Comparison of ENCODE assay signal across 22 cellular contexts in genomic region chr3:185708392-185708791, GRCh38.
A peak's percentile ranks its signal among the peaks of the same experiment; 100 is the strongest.
DNase-seq lines count a peak whose midpoint lies in the region; TF ChIP-seq lines count a peak whose summit lies in the region.
"Had no signal": no experiment of that assay in that cellular context is flagged by ENCODE, and none has a peak within 500 bp of the region (broad histone marks: within the 10 kb centered on the region; RNA-seq: fewer than 3 reads in every experiment).

No MANE protein-coding gene starts in this region.

- CTCF ChIA-PET in Calu3 (lab: Charles Lee) (no interaction called here), HEK293 (lab: Yijun Ruan, JAX) (interaction anchor here (0.6 to 1.2 kb wide), 3 partner anchors 48 to 318 kb away, joined by 3 to 4 read pairs (median 3); no protein-coding TSS in a partner anchor)

- H3K27me3 Mint-ChIP-seq in Calu3 (ENCODE audit: unreplicated experiment) (no peaks in the 10 kb centered on the region), chondrocyte (ENCODE audit: low read depth) (no peaks in the 10 kb centered on the region), neural crest cell (ENCODE audit: low read depth) (no peaks in the 10 kb centered on the region)

- no peaks in the 10 kb centered on the region for H3K9me3 ChIP-seq in HEK293 (ENCODE audit: control insufficient read depth, insufficient read depth, low read depth, low read length)
- H3K9me3 ChIP-seq: Caco-2, SJCRH30 had no signal

- peak overlapping the region; percentile 18 for H3K27ac Mint-ChIP-seq in Calu3 (ENCODE audit: unreplicated experiment)
- peak overlapping the region; percentile 0 for H3K27ac Mint-ChIP-seq in chondrocyte (ENCODE audit: unreplicated experiment)
- H3K27ac Mint-ChIP-seq in neural crest cell (ENCODE audit: unreplicated experiment), result peak overlapping the region; percentile 38
- H3K27ac Mint-ChIP-seq: CD4-positive, alpha-beta memory T cell had no signal

- POLR2A ChIA-PET in HEK293 (lab: Yijun Ruan, JAX), result no interaction called here

- H3K4me1 ChIP-seq in HEK293 (ENCODE audit: control insufficient read depth, insufficient read depth, low read length), result no peaks in the 10 kb centered on the region
- H3K4me1 ChIP-seq: SJCRH30 had no signal

- no peak for TF ChIP-seq CTCF in Calu3 (IDR thresholded peaks at IDR 0.05; ENCODE audit: unreplicated experiment)
- TF ChIP-seq CTCF in HEK293 (tag by site-specific recombination; IDR thresholded peaks at IDR 0.05), result no peak
- TF ChIP-seq CTCF in chondrocyte (IDR thresholded peaks at IDR 0.05), result no peak
- no peak for TF ChIP-seq CTCF in neural crest cell (conservative IDR thresholded peaks at IDR 0.05)

- no peak overlapping the region for H3K4me3 ChIP-seq in HEK293 (ENCODE audit: low read depth, low read length)
- H3K4me3 ChIP-seq: BLaER1 treated with 17β-estradiol and CSF1 and Interleukin-3, amounts not matched to agents 10 nM and 100 nM; GM23248; MG63; SJCRH30 had no signal

- H3K4me3 Mint-ChIP-seq in Calu3 (ENCODE audit: low read depth, unreplicated experiment), result no peak overlapping the region
- H3K4me3 Mint-ChIP-seq in chondrocyte (ENCODE audit: unreplicated experiment), result no peak overlapping the region
- no peak overlapping the region for H3K4me3 Mint-ChIP-seq in neural crest cell
- H3K4me3 Mint-ChIP-seq: CD4-positive, alpha-beta memory T cell had no signal

- H3K36me3 ChIP-seq in HEK293 (ENCODE audit: control insufficient read depth in 2 of 2, insufficient read depth in 1 of 2, low read length in 2 of 2), result no peaks in the 10 kb centered on the region
- H3K36me3 ChIP-seq: BLaER1 treated with 17β-estradiol and CSF1 and Interleukin-3, amounts not matched to agents 10 nM and 100 nM; SJCRH30 had no signal

- no peak overlapping the region for H3K27ac ChIP-seq in HEK293 (ENCODE audit: extremely low read depth, low read depth, low read length)
- H3K27ac ChIP-seq: BLaER1 treated with 17β-estradiol and CSF1 and Interleukin-3, amounts not matched to agents 10 nM and 100 nM; SJCRH30 had no signal

- peaks cover 56% of the 10 kb centered on the region for H3K4me1 Mint-ChIP-seq in Calu3 (ENCODE audit: low read depth, unreplicated experiment)
- peaks cover 24% of the 10 kb centered on the region for H3K4me1 Mint-ChIP-seq in chondrocyte (ENCODE audit: low read depth)
- peaks cover 34% of the 10 kb centered on the region for H3K4me1 Mint-ChIP-seq in neural crest cell
- H3K4me1 Mint-ChIP-seq: CD4-positive, alpha-beta memory T cell had no signal

- DNase-seq in Calu3, result no peak
- no peak for DNase-seq in chondrocyte (ENCODE audit: low spot score)
- no peak for DNase-seq in neural crest cell (ENCODE audit: low read depth, low spot score)
- DNase-seq in NCI-H446 treated with DMSO at 0.1 percent for 48 hours (lab: John Stamatoyannopoulos, UW), result no peak
- DNase-seq in AG08395 (ENCODE audit: low spot score), result no peak
- DNase-seq in HuH-7.5 (ENCODE audit: low spot score), result no peak
- DNase-seq: Caco-2; CD4-positive, alpha-beta memory T cell; DND-41; GM23248; Kasumi-1; MG63; NCI-H1048; NCI-H1436; NCI-H187 treated with DMSO at 0.1 percent for 48 hours; NCI-H2107; NCI-H510A; NCI-H774; NK-92 treated with Interleukin-12 subunit alpha and Interleukin-12 subunit beta, amount 100 ng/mL, for 24 hours; SJCRH30 had no signal

- BruUV-seq in Calu3 (replicated peaks; lab: Mats Ljungman, UMichigan), result no TSS peak

- H3K9me3 Mint-ChIP-seq in Calu3 (ENCODE audit: low read depth, unreplicated experiment), result no peaks in the 10 kb centered on the region
- no peaks in the 10 kb centered on the region for H3K9me3 Mint-ChIP-seq in chondrocyte (ENCODE audit: low read depth)
- H3K9me3 Mint-ChIP-seq in neural crest cell, result no peaks in the 10 kb centered on the region

- intact Hi-C loops in Calu3 (cut with micrococcal nuclease; ENCODE audit: unreplicated experiment), result no loop called here

- peaks cover 10% of the 10 kb centered on the region for H3K36me3 Mint-ChIP-seq in Calu3 (ENCODE audit: insufficient read depth, unreplicated experiment)
- no peaks in the 10 kb centered on the region for H3K36me3 Mint-ChIP-seq in chondrocyte (ENCODE audit: low read depth)
- H3K36me3 Mint-ChIP-seq in neural crest cell (ENCODE audit: low read depth), result no peaks in the 10 kb centered on the region
- H3K36me3 Mint-ChIP-seq: CD4-positive, alpha-beta memory T cell had no signal

TF ChIP-seq in HEK293, 187 proteins besides CTCF, POLR2A, EP300 and RAD21:
- TF ChIP-seq ZNF341 (tag by site-specific recombination; IDR thresholded peaks at IDR 0.05; ENCODE audit: low read depth), result peak; percentile 51; the same call in 1 of the 2 replicates
- TF ChIP-seq ZNF747 (tag by site-specific recombination; IDR thresholded peaks at IDR 0.05), result no peak
